Comparison of ENCODE assay signal across 12 cellular contexts in genomic region chr11:9571766-9572120, GRCh38. TPM values are rescaled to one million over a fixed set of nuclear protein-coding genes. Genes with fewer than 3 reads are reported as not detected.
DNase-seq lines count a peak whose midpoint lies in the region; ATAC-seq and TF ChIP-seq lines count a peak whose summit lies in the region.
"Had no signal": no experiment of that assay in that cellular context is flagged by ENCODE, and none has a peak within 500 bp of the region (broad histone marks: within the 10 kb centered on the region; RNA-seq: fewer than 3 reads in every experiment).

No MANE protein-coding gene starts in this region.

- peaks cover 9% of the 10 kb centered on the region for H3K36me3 Mint-ChIP-seq in nephron progenitor cell (ENCODE audit: low read depth)

- no peak for TF ChIP-seq POLR2A in breast epithelium (IDR thresholded peaks at IDR 0.05)

- no peaks in the 10 kb centered on the region for H3F3A ChIP-seq in Loucy (ENCODE audit: low read depth)

- no peaks in the 10 kb centered on the region for H3K9me2 ChIP-seq in Loucy (replicated peaks; ENCODE audit: low read depth, low read length)

- intact Hi-C loops in breast epithelium (cut with DNase I; ENCODE audit: low total_unique reads), result no loop called here

- peaks cover 73% of the 10 kb centered on the region for H3K4me1 Mint-ChIP-seq in nephron progenitor cell

- H4K20me1 ChIP-seq in Loucy (ENCODE audit: insufficient read depth, low read length, poor library complexity, severe bottlenecking), result peaks cover 24% of the 10 kb centered on the region

- no peak for DNase-seq in breast epithelium (ENCODE audit: low spot score in 2 of 2)
- DNase-seq in nephron progenitor cell, result no peak
- no peak for DNase-seq in AML-193 (lab: John Stamatoyannopoulos, UW)
- DNase-seq: activated gamma-delta T cell treated with Interleukin-2 at 50 U/mL for 16 hours, DMS153, NCI-H2081 had no signal

- H3K36me3 ChIP-seq in Loucy (ENCODE audit: insufficient read depth, low read length) (peaks cover 7% of the 10 kb centered on the region; the same call in 1 of the 2 replicates), breast epithelium (no peaks in the 10 kb centered on the region)

- ATAC-seq in GM19452 (IDR thresholded peaks at IDR 0.05; ENCODE audit: unreplicated experiment), result no peak
- no peak for ATAC-seq in HG02798 (IDR thresholded peaks at IDR 0.05; ENCODE audit: poor library complexity, unreplicated experiment)
- no peak for ATAC-seq in HG03457 (IDR thresholded peaks at IDR 0.05; ENCODE audit: unreplicated experiment)

- peaks cover 3% of the 10 kb centered on the region for H3K27me3 Mint-ChIP-seq in nephron progenitor cell (ENCODE audit: low read depth, poor library complexity)

- H3K79me2 ChIP-seq in Loucy (ENCODE audit: insufficient read depth, low read length), result peaks cover 38% of the 10 kb centered on the region

- H3K9me3 ChIP-seq in Loucy (ENCODE audit: insufficient read depth, low read depth, low read length) (no peaks in the 10 kb centered on the region), breast epithelium (no peaks in the 10 kb centered on the region)
- H3K9me3 ChIP-seq: testis had no signal

- peak overlapping the region; percentile 13 for H3K9ac ChIP-seq in Loucy (ENCODE audit: low read depth, low read length, poor library complexity, severe bottlenecking)

- H3K4me3 ChIP-seq in Loucy (ENCODE audit: low read length, poor library complexity, severe bottlenecking) (peak overlapping the region; percentile 99), breast epithelium (no peak overlapping the region)

- TF ChIP-seq CTCF in C4-2B (conservative IDR thresholded peaks at IDR 0.05) (no peak), Loucy (conservative IDR thresholded peaks at IDR 0.05; ENCODE audit: low read length) (no peak), breast epithelium (IDR thresholded peaks at IDR 0.05) (no peak), nephron progenitor cell (IDR thresholded peaks at IDR 0.05) (no peak)

- H3K27ac Mint-ChIP-seq in nephron progenitor cell, result peak overlapping the region; percentile 95

- H2AFZ ChIP-seq in Loucy (ENCODE audit: low read length), result no peak overlapping the region

- H3K4me2 ChIP-seq in Loucy (ENCODE audit: low read depth, low read length, poor library complexity, severe bottlenecking), result peak overlapping the region; percentile 73

- peak overlapping the region; percentile 82 for H3K4me3 Mint-ChIP-seq in nephron progenitor cell

- peaks cover 18% of the 10 kb centered on the region for H3K4me1 ChIP-seq in Loucy (ENCODE audit: insufficient read depth, low read length, poor library complexity, severe bottlenecking)
- peaks cover under 1 to 3% of the 10 kb centered on the region in 2 donors for H3K4me1 ChIP-seq in breast epithelium

- H3K27me3 ChIP-seq in Loucy (ENCODE audit: insufficient read depth, low read length, poor library complexity, severe bottlenecking), result no peaks in the 10 kb centered on the region
- no peaks in the 10 kb centered on the region for H3K27me3 ChIP-seq in breast epithelium
- H3K27me3 ChIP-seq: testis had no signal

- peak overlapping the region; percentile 99; the same call in 1 of the 2 replicates for H3K27ac ChIP-seq in C4-2B
- H3K27ac ChIP-seq in breast epithelium, result peak overlapping the region; percentile 99

- no peaks in the 10 kb centered on the region for H3K9me3 Mint-ChIP-seq in nephron progenitor cell

RNA-seq across cellular contexts. Expression of gene WEE1, which starts 1.7 kb away (rescaled TPM):
- 100 to 1,000 TPM in 1 of 3 donors, 10 to 100 TPM in 2; 25.0 to 128 (median 66.5) TPM for total RNA-seq in breast epithelium
